Comparison of ENCODE assay signal across 1 cellular context in the genomic region with DNA sequence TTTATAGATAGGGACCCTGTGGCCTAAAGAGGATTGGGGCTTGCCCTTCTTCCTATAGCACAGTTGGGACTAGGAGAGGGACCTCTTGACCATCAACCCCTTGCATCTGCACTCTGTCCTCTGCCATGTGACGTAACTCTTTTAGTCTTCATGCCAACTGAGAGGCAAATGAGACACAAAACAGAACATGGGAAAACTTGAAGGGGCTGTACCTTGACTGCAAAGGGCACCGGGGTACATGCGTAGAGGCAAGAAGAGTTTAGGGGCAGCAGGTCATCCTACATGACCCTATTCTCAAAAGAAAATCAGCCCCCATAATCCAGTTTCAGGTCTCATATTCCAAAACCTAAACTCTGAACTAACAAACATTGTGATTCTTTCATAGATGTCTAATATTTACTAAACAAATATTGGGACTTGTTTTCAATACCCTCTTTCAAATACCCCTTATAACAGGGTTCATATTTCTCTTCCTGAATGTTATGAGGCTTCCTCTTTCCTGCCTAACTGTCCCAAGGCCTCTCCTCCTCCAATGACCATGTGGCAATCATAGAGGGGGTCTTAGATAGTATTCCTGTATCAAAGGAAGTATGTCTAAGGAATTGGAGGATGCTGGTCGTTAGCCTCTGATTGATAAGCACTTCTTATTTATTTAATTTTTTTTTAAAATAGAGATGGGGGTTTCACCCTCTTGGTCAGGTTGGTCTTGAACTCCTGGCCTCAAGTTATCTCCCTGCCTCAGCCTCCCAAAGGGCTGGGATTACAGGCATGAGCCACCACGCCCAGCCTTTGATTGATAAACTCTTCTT.
A peak's percentile ranks its signal among the peaks of the same experiment; 100 is the strongest.
TF ChIP-seq lines count a peak whose summit lies in the region.

No MANE protein-coding gene starts in this region.

TF ChIP-seq in K562, 482 proteins besides CTCF, POLR2A, EP300 and RAD21:
- no peak for TF ChIP-seq GABPB1 (CRISPR knock-in tag; IDR thresholded peaks at IDR 0.05)
- TF ChIP-seq, protein P1, sequence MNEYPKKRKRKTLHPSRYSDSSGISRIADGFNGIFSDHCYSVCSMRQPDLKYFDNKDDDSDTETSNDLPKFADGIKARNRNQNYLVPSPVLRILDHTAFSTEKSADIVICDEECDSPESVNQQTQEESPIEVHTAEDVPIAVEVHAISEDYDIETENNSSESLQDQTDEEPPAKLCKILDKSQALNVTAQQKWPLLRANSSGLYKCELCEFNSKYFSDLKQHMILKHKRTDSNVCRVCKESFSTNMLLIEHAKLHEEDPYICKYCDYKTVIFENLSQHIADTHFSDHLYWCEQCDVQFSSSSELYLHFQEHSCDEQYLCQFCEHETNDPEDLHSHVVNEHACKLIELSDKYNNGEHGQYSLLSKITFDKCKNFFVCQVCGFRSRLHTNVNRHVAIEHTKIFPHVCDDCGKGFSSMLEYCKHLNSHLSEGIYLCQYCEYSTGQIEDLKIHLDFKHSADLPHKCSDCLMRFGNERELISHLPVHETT (CRISPR knock-in tag; conservative IDR thresholded peaks at IDR 0.05 in 1 of 2, IDR thresholded peaks at IDR 0.05 in 1 of 2) = no peak
- 0 out of 2 replicates have a peak, but pooled peaks have one; percentile 3 for TF ChIP-seq CHD2 (IDR thresholded peaks at IDR 0.05; ENCODE audit: low read depth, low read length)
- no peak for TF ChIP-seq ZNF3 (CRISPR knock-in tag; IDR thresholded peaks at IDR 0.05)
- no peak for TF ChIP-seq TEAD4 (IDR thresholded peaks at IDR 0.05; ENCODE audit: low read length)
- TF ChIP-seq TEAD4 (CRISPR knock-in tag; IDR thresholded peaks at IDR 0.05; ENCODE audit: borderline replicate concordance) = no peak
